ENCODE assay signal across 26 cellular contexts in the genomic region with DNA sequence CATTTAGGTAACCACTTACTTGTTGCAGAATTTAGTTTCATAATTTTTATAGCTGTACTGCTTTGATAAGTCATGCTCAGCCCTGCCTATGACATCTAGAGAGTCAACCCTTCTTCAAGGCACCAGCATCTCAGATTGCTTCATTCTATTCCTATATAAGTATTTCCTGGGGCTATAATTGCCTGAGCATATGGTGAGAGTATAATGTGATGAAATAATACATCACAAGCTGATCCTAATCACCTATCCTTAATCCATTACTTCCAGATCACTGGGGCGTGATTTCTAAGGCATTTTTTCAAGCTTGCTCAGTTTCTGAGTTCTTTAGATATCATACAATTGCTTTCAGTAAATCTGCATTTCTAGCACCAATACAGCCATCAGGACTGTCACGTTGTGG.
DNase-seq lines count a peak whose midpoint lies in the region; ATAC-seq, FAIRE-seq and TF ChIP-seq lines count a peak whose summit lies in the region.
"Had no signal": no experiment of that assay in that cellular context is flagged by ENCODE, and none has a peak within 500 bp of the region (broad histone marks: within the 10 kb centered on the region; RNA-seq: fewer than 3 reads in every experiment).

No MANE protein-coding gene starts in this region.

- no peaks in the 10 kb centered on the region for H3K36me3 Mint-ChIP-seq in stimulated activated memory B cell treated with anti-CD40 and anti-IgM and Interleukin-4, amounts not matched to agents 10 μg/mL and 1 μg/mL and 100 μg/mL, for 72 hours
- H3K36me3 Mint-ChIP-seq: CD14-positive monocyte; CD8-positive, alpha-beta memory T cell had no signal

- H3K36me3 ChIP-seq in A673 (ENCODE audit: insufficient read depth, low read length, poor library complexity, severe bottlenecking) (no peaks in the 10 kb centered on the region), H7 (replicated peaks; ENCODE audit: control insufficient read depth, insufficient read depth, low read length) (no peaks in the 10 kb centered on the region)
- H3K36me3 ChIP-seq: BE2C had no signal

- H3K4me3 ChIP-seq in A673 (ENCODE audit: low read depth, low read length, poor library complexity, severe bottlenecking), result no peak overlapping the region
- H3K4me3 ChIP-seq in H7 (ENCODE audit: insufficient read depth, low read depth, low read length), result no peak overlapping the region
- H3K4me3 ChIP-seq: A549 had no signal

- FAIRE-seq in GM19239 (lab: Jason Lieb, UNC), result no peak
- FAIRE-seq: A549 had no signal

- H3K4me3 Mint-ChIP-seq in stimulated activated memory B cell treated with anti-CD40 and anti-IgM and Interleukin-4, amounts not matched to agents 10 μg/mL and 1 μg/mL and 100 μg/mL, for 72 hours, result no peak overlapping the region
- H3K4me3 Mint-ChIP-seq: CD14-positive monocyte; CD8-positive, alpha-beta memory T cell; H9; HFFc6; IgD-negative memory B cell; T-helper 1 cell treated with Interleukin-12 subunit alpha and Interleukin-12 subunit beta and Interleukin-4 antibody, amounts not matched to agents 30 μg/mL and 1 μg/mL, for 36 hours had no signal

- no peaks in the 10 kb centered on the region for H3K4me1 Mint-ChIP-seq in stimulated activated memory B cell treated with anti-CD40 and anti-IgM and Interleukin-4, amounts not matched to agents 10 μg/mL and 1 μg/mL and 100 μg/mL, for 72 hours
- H3K4me1 Mint-ChIP-seq: CD14-positive monocyte; CD8-positive, alpha-beta memory T cell; H9 had no signal

- DNase-seq in A673 (ENCODE audit: low spot score), result peak; percentile 48
- peak; percentile 39 for DNase-seq in D341Med (ENCODE audit: low spot score)
- DNase-seq in OCI-M1 (lab: John Stamatoyannopoulos, UW), result peak; percentile 33
- peak; percentile 12 for DNase-seq in iris pigment epithelial cell (ENCODE audit: low read depth)
- no peak for DNase-seq in H7
- no peak for DNase-seq in GM19239 (ENCODE audit: insufficient read length, low spot score)
- DNase-seq: BE2C; CD8-positive, alpha-beta memory T cell; DMS153; DND-41; H9; HFFc6; NCI-H1092 treated with DMSO at 0.1 percent for 48 hours; NCI-H1436; NCI-H187; NCI-H446; NCI-H526; SHP77; SW 1271 had no signal

- peaks cover 4% of the 10 kb centered on the region for H3K4me1 ChIP-seq in A673 (ENCODE audit: insufficient read depth, low read length, poor library complexity, severe bottlenecking)
- H3K4me1 ChIP-seq: A549 had no signal

- intact Hi-C loops in A673 (cut with micrococcal nuclease; ENCODE audit: unreplicated experiment), result no loop called here

- H3K27me3 ChIP-seq in A673 (replicated peaks; ENCODE audit: insufficient read depth, low read depth, low read length, poor library complexity) (no peaks in the 10 kb centered on the region), H7 (ENCODE audit: control insufficient read depth, insufficient read depth, low read length) (no peaks in the 10 kb centered on the region)
- H3K27me3 ChIP-seq: BE2C had no signal

- no peak for TF ChIP-seq CTCF in A673 (conservative IDR thresholded peaks at IDR 0.05; ENCODE audit: low read depth, low read length)

- H3K9me3 Mint-ChIP-seq in stimulated activated memory B cell treated with anti-CD40 and anti-IgM and Interleukin-4, amounts not matched to agents 10 μg/mL and 1 μg/mL and 100 μg/mL, for 72 hours, result no peaks in the 10 kb centered on the region
- H3K9me3 Mint-ChIP-seq: H9; T-helper 1 cell treated with Interleukin-12 subunit alpha and Interleukin-12 subunit beta and Interleukin-4 antibody, amounts not matched to agents 30 μg/mL and 1 μg/mL, for 36 hours had no signal

- H3K27ac Mint-ChIP-seq in stimulated activated memory B cell treated with anti-CD40 and anti-IgM and Interleukin-4, amounts not matched to agents 10 μg/mL and 1 μg/mL and 100 μg/mL, for 72 hours, result no peak overlapping the region
- H3K27ac Mint-ChIP-seq: CD14-positive monocyte; CD8-positive, alpha-beta memory T cell; H9; HFFc6; IgD-negative memory B cell; T-helper 1 cell treated with Interleukin-12 subunit alpha and Interleukin-12 subunit beta and Interleukin-4 antibody, amounts not matched to agents 30 μg/mL and 1 μg/mL, for 36 hours had no signal

- H3K9me3 ChIP-seq in A673 (ENCODE audit: low read depth, low read length, poor library complexity, severe bottlenecking), result no peaks in the 10 kb centered on the region
- H3K9me3 ChIP-seq: A549, BE2C had no signal

- BruUV-seq in A673 (replicated peaks; lab: Mats Ljungman, UMichigan), result no TSS peak

- POLR2A ChIA-PET in A673 (lab: Charles Lee; ENCODE audit: low non-redundant PET), result no interaction called here

- ATAC-seq in stimulated activated memory B cell treated with anti-CD40 and anti-IgM and Interleukin-4, amounts not matched to agents 10 μg/mL and 1 μg/mL and 100 μg/mL, for 72 hours, result no peak
- ATAC-seq: A549, Panc1 had no signal

- peaks cover 15% of the 10 kb centered on the region for H3K27me3 Mint-ChIP-seq in stimulated activated memory B cell treated with anti-CD40 and anti-IgM and Interleukin-4, amounts not matched to agents 10 μg/mL and 1 μg/mL and 100 μg/mL, for 72 hours

- CTCF ChIA-PET in A673 (lab: Charles Lee), result no interaction called here

- no peak overlapping the region for H3K27ac ChIP-seq in A673 (ENCODE audit: low read depth, low read length, poor library complexity, severe bottlenecking)
- H3K27ac ChIP-seq: A549, RWPE1 had no signal

Comparison
In these comparisons a context has a peak if more than half of its experiments do, and no peak if none do; other contexts are left out.
1. DNase-seq: peak in A673 (single experiment), D341Med (single experiment), OCI-M1 (single experiment) and iris pigment epithelial cell (single experiment); none in H7 (single experiment) and GM19239 (single experiment).